8 cellular contexts compared by ENCODE assay signal in the genomic region with DNA sequence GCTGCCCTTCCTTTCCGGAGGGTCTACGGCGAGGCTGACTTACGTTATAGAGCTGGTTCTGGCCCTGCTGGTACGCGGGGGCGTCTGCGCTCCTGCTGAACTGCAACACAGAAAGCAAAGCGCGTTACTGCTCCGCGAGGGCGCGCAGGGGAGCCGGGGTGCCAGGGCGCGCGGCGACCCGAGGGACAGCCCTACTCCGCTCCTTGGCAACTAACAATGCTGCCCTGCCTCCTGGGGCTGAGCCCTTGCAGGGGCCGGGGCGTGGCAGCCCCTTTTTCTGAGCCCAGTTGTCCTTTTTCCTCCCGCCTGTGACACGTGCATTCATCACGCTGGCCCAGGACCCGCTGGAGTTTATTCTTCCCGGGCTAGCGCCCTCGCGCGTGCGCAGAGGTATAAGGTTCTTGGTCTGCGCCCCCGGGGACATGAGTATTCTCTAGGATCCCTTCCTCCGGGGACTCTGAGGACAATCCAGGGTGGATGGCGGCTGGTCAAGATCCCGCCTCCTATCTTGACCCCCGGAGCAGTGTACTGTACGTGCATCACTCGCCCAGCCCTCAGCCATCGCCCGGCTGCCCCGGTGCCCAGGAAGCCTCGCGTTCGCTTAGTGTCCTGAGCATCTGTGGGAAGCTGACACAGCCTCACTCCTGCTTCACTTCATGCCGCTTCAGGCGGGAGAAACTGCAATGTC.
DNase-seq lines count a peak whose midpoint lies in the region; ATAC-seq, FAIRE-seq and TF ChIP-seq lines count a peak whose summit lies in the region.

No MANE protein-coding gene starts in this region.

- no peaks in the 10 kb centered on the region for H3K27me3 ChIP-seq in CD4-positive, CD25-positive, alpha-beta regulatory T cell (ENCODE audit: control insufficient read depth, insufficient read depth, low read length)

- no peak overlapping the region for H3K4me3 ChIP-seq in CD4-positive, CD25-positive, alpha-beta regulatory T cell (ENCODE audit: low read depth, low read length)

- H3K4me3 Mint-ChIP-seq in CD4-positive, CD25-positive, alpha-beta regulatory T cell: peak overlapping the region; percentile 43 to 88 (median 64)
- peak overlapping the region; percentile 65 for H3K4me3 Mint-ChIP-seq in chondrocyte (ENCODE audit: unreplicated experiment)

- H3K27ac Mint-ChIP-seq in CD4-positive, CD25-positive, alpha-beta regulatory T cell: peak overlapping the region; percentile 96 to 98 (median 96)
- no peak overlapping the region for H3K27ac Mint-ChIP-seq in chondrocyte (ENCODE audit: unreplicated experiment)

- H3K9me3 Mint-ChIP-seq in CD4-positive, CD25-positive, alpha-beta regulatory T cell: peaks cover 0 to 2% (median 0%) of the 10 kb centered on the region in 7 donors
- peaks cover 14% of the 10 kb centered on the region for H3K9me3 Mint-ChIP-seq in chondrocyte (ENCODE audit: low read depth)

- peaks cover 93% of the 10 kb centered on the region for H3K4me1 ChIP-seq in CD4-positive, CD25-positive, alpha-beta regulatory T cell (ENCODE audit: control insufficient read depth, insufficient read depth, low read length, poor library complexity, severe bottlenecking)

- H3K27me3 Mint-ChIP-seq in CD4-positive, CD25-positive, alpha-beta regulatory T cell: no peaks in the 10 kb centered on the region
- peaks cover 15% of the 10 kb centered on the region for H3K27me3 Mint-ChIP-seq in chondrocyte (ENCODE audit: low read depth)

- H3K4me1 Mint-ChIP-seq in CD4-positive, CD25-positive, alpha-beta regulatory T cell: peaks cover 21 to 95% (median 66%) of the 10 kb centered on the region in 4 donors
- peaks cover 17% of the 10 kb centered on the region for H3K4me1 Mint-ChIP-seq in chondrocyte (ENCODE audit: low read depth)

- peak overlapping the region; percentile 70 for H3K27ac ChIP-seq in CD4-positive, CD25-positive, alpha-beta regulatory T cell (ENCODE audit: insufficient read depth, low read length, poor library complexity, severe bottlenecking)

- no peaks in the 10 kb centered on the region for H3K9me3 ChIP-seq in CD4-positive, CD25-positive, alpha-beta regulatory T cell (ENCODE audit: control insufficient read depth in 2 of 2, low read length in 2 of 2)

- peak; percentile 59 for TF ChIP-seq CTCF in chondrocyte (IDR thresholded peaks at IDR 0.05)

- H3K36me3 Mint-ChIP-seq in CD4-positive, CD25-positive, alpha-beta regulatory T cell: peaks cover 65% of the 10 kb centered on the region
- peaks cover 4% of the 10 kb centered on the region for H3K36me3 Mint-ChIP-seq in chondrocyte (ENCODE audit: low read depth)

- H3K36me3 ChIP-seq in CD4-positive, CD25-positive, alpha-beta regulatory T cell (ENCODE audit: control insufficient read depth, insufficient read depth, low read length): peaks cover 78% of the 10 kb centered on the region

- no peak for DNase-seq in CD4-positive, CD25-positive, alpha-beta regulatory T cell
- DNase-seq in OCI-M1 (lab: John Stamatoyannopoulos, UW): peak; percentile 56
- no peak for DNase-seq in chondrocyte (ENCODE audit: low spot score)
- peak; percentile 88 for DNase-seq in left kidney (ENCODE audit: low read depth, low spot score)
- peak; percentile 43 to 45 for DNase-seq in stimulated activated CD4-positive, alpha-beta T cell treated with anti-CD3 and anti-CD28 coated beads, Interleukin-4, amount 100 ng/mL, for 4 hours
- no peak for DNase-seq in GM19239 (ENCODE audit: insufficient read length, low spot score)

- no peak for FAIRE-seq in GM19239 (lab: Jason Lieb, UNC)

- no peak for ATAC-seq in CD4-positive, CD25-positive, alpha-beta regulatory T cell (ENCODE audit: low read depth in 2 of 2)
- ATAC-seq in GM19438 (IDR thresholded peaks at IDR 0.05; ENCODE audit: low read depth, unreplicated experiment) (peak; percentile 52), HG02840 (IDR thresholded peaks at IDR 0.05; ENCODE audit: low FRiP score, unreplicated experiment) (no peak)

Comparison
In these comparisons a context has a peak if more than half of its experiments do, and no peak if none do; other contexts are left out.
1. DNase-seq: peak in OCI-M1 (single experiment), left kidney (single experiment) and stimulated activated CD4-positive, alpha-beta T cell treated with anti-CD3 and anti-CD28 coated beads, Interleukin-4, amount 100 ng/mL, for 4 hours (2 of 2); none in CD4-positive, CD25-positive, alpha-beta regulatory T cell (0 of 3), chondrocyte (single experiment) and GM19239 (single experiment).